In the genomic region with DNA sequence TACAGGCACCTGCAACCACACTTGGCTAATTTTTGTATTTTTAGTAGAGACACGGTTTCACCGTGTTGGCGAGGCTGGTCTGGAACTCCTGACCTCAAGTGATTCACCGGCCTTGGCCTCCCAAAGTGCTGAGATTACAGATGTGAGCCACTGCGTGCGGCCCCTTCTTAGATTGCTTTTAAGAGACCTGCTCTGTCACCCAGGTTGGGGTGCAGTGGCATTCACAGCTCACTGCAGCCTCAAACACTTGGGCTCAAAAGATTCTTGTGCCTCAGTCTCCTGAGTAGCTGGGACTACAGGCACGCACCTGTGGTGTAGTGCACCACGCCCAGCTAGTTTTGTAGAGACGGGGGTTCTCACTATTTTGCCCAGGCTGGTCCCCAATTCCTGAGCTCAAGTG, we compare ENCODE assay signal across 14 cellular contexts.
"Had no signal": no experiment of that assay in that cellular context is flagged by ENCODE, and none has a peak within 500 bp of the region (broad histone marks: within the 10 kb centered on the region; RNA-seq: fewer than 3 reads in every experiment).

No MANE protein-coding gene starts in this region.

- H3K27me3 Mint-ChIP-seq: effector memory CD8-positive, alpha-beta T cell; naive B cell had no signal

- H3K4me3 Mint-ChIP-seq: activated T-helper 1 cell treated with anti-CD3 and anti-CD28 coated beads, Interleukin-12 subunit alpha, Interleukin-12 subunit beta, Interleukin-2, Interleukin-4 antibody, amounts not matched to agents 30 ng/mL and 10 ng/mL and 1 ng/mL, durations not matched to agents 14 hours and 24 hours and 36 hours; naive B cell had no signal

- H3K27me3 ChIP-seq: cardiac muscle cell, esophagus squamous epithelium, pancreas, right lobe of liver had no signal

- H3K9me3 Mint-ChIP-seq: activated T-helper 1 cell treated with anti-CD3 and anti-CD28 coated beads, Interleukin-12 subunit alpha, Interleukin-12 subunit beta, Interleukin-2, Interleukin-4 antibody, amounts not matched to agents 30 ng/mL and 10 ng/mL and 1 ng/mL, durations not matched to agents 14 hours and 24 hours and 36 hours; effector memory CD8-positive, alpha-beta T cell; naive B cell had no signal

- H3K27ac ChIP-seq: esophagus squamous epithelium, pancreas, right lobe of liver had no signal

- ATAC-seq: effector memory CD8-positive, alpha-beta T cell; mucosa of descending colon; pancreas; right lobe of liver had no signal

- H3K4me3 ChIP-seq: cardiac muscle cell, esophagus squamous epithelium, mucosa of descending colon, pancreas, right lobe of liver had no signal

- H3K9me3 ChIP-seq: esophagus squamous epithelium, mucosa of descending colon, pancreas, right lobe of liver had no signal

- H3K4me1 ChIP-seq: pancreas had no signal

- DNase-seq: activated naive CD4-positive, alpha-beta T cell; effector memory CD8-positive, alpha-beta T cell; esophagus squamous epithelium; mesenchymal stem cell; mucosa of descending colon; naive B cell; pancreas; right lobe of liver; small intestine; stimulated activated CD4-positive, alpha-beta T cell treated with anti-CD3 and anti-CD28 coated beads, Interleukin-15, amount 100 ng/mL, for 24 hours; stimulated activated CD4-positive, alpha-beta T cell treated with anti-CD3 and anti-CD28 coated beads, Interleukin-2, amount 100 ng/mL, for 48 hours; T-helper 2 cell had no signal
